In the genomic region with DNA sequence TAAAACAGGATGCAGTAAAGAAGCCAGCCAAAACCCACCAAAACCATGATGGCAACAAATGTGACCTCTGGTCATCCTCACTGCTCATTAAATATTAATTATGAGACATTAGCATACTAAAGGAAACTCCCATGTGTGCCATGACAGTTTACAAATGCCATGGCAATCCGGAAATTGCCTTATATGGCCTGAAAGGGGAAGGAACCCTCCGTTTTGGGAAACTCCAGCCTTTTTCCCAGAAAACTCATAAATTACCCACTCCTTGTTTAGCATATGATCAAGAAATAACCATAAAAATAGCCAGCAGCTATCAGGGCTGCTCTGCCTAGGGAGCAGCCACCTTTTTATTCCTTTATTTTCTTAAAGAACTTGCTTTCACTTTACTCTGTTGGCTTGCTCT, we compare ENCODE assay signal across 1 cellular context.
TF ChIP-seq lines count a peak whose summit lies in the region.

No MANE protein-coding gene starts in this region.

TF ChIP-seq in GM23338, 12 proteins besides CTCF, POLR2A, EP300 and RAD21 (continued from another document):
- TF ChIP-seq, protein P1, sequence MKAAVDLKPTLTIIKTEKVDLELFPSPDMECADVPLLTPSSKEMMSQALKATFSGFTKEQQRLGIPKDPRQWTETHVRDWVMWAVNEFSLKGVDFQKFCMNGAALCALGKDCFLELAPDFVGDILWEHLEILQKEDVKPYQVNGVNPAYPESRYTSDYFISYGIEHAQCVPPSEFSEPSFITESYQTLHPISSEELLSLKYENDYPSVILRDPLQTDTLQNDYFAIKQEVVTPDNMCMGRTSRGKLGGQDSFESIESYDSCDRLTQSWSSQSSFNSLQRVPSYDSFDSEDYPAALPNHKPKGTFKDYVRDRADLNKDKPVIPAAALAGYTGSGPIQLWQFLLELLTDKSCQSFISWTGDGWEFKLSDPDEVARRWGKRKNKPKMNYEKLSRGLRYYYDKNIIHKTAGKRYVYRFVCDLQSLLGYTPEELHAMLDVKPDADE (IDR thresholded peaks at IDR 0.05): no peak
- TF ChIP-seq, protein P2, sequence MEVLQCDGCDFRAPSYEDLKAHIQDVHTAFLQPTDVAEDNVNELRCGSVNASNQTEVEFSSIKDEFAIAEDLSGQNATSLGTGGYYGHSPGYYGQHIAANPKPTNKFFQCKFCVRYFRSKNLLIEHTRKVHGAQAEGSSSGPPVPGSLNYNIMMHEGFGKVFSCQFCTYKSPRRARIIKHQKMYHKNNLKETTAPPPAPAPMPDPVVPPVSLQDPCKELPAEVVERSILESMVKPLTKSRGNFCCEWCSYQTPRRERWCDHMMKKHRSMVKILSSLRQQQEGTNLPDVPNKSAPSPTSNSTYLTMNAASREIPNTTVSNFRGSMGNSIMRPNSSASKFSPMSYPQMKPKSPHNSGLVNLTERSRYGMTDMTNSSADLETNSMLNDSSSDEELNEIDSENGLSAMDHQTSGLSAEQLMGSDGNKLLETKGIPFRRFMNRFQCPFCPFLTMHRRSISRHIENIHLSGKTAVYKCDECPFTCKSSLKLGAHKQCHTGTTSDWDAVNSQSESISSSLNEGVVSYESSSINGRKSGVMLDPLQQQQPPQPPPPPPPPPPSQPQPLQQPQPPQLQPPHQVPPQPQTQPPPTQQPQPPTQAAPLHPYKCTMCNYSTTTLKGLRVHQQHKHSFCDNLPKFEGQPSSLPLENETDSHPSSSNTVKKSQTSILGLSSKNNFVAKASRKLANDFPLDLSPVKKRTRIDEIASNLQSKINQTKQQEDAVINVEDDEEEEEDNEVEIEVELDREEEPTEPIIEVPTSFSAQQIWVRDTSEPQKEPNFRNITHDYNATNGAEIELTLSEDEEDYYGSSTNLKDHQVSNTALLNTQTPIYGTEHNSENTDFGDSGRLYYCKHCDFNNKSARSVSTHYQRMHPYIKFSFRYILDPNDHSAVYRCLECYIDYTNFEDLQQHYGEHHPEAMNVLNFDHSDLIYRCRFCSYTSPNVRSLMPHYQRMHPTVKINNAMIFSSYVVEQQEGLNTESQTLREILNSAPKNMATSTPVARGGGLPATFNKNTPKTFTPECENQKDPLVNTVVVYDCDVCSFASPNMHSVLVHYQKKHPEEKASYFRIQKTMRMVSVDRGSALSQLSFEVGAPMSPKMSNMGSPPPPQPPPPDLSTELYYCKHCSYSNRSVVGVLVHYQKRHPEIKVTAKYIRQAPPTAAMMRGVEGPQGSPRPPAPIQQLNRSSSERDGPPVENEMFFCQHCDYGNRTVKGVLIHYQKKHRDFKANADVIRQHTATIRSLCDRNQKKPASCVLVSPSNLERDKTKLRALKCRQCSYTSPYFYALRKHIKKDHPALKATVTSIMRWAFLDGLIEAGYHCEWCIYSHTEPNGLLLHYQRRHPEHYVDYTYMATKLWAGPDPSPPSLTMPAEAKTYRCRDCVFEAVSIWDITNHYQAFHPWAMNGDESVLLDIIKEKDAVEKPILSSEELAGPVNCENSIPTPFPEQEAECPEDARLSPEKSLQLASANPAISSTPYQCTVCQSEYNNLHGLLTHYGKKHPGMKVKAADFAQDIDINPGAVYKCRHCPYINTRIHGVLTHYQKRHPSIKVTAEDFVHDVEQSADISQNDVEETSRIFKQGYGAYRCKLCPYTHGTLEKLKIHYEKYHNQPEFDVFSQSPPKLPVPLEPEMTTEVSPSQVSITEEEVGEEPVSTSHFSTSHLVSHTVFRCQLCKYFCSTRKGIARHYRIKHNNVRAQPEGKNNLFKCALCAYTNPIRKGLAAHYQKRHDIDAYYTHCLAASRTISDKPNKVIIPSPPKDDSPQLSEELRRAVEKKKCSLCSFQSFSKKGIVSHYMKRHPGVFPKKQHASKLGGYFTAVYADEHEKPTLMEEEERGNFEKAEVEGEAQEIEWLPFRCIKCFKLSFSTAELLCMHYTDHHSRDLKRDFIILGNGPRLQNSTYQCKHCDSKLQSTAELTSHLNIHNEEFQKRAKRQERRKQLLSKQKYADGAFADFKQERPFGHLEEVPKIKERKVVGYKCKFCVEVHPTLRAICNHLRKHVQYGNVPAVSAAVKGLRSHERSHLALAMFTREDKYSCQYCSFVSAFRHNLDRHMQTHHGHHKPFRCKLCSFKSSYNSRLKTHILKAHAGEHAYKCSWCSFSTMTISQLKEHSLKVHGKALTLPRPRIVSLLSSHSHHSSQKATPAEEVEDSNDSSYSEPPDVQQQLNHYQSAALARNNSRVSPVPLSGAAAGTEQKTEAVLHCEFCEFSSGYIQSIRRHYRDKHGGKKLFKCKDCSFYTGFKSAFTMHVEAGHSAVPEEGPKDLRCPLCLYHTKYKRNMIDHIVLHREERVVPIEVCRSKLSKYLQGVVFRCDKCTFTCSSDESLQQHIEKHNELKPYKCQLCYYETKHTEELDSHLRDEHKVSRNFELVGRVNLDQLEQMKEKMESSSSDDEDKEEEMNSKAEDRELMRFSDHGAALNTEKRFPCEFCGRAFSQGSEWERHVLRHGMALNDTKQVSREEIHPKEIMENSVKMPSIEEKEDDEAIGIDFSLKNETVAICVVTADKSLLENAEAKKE (CRISPR knock-in tag; IDR thresholded peaks at IDR 0.05): no peak
- no peak for TF ChIP-seq STAT1 (IDR thresholded peaks at IDR 0.05; ENCODE audit: unreplicated experiment)
